11 cellular contexts compared by ENCODE assay signal in the genomic region with DNA sequence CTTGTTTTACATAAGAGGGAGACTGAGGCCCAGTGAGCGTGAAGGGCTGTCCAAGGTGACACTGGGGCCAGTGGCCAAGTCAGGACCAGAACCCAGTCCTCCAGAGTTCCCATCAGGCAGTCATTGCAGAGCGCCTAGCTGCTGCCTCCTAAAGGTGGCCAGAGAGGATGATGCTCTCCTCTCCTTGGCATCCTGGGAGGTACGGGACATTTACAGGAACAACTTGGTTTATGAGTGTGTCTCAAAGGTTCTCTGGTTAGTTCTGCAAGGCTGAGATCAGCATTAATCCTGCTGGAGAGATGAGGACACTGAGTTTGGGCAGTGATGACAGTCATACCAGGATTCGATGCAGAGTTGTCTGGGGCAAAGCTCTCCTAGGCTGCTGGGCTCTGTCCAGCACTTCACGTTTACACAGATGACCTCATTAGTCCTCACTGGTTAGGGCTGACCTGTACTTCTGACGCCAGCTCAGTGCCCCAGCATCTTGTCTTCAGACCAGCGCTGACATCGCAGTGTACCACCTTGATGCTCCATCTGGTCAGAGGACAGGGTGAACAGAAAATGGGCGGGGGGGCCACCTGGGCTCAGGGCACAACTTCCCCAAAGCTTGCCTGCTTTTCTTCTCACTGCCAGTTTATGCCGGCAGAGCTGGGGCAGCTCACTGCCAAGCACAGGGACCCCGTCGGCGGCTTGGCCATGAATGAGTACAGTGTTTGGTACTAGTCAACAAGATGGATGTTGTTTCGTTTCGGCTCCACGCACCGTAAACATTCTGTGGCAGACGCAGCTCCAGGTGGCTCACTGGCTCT.
DNase-seq lines count a peak whose midpoint lies in the region; ATAC-seq and TF ChIP-seq lines count a peak whose summit lies in the region.
"Had no signal": no experiment of that assay in that cellular context is flagged by ENCODE, and none has a peak within 500 bp of the region (broad histone marks: within the 10 kb centered on the region; RNA-seq: fewer than 3 reads in every experiment).

No MANE protein-coding gene starts in this region.

- H3K4me3 ChIP-seq in LNCaP clone FGC (ENCODE audit: low read depth, low read length) = no peak overlapping the region
- H3K4me3 ChIP-seq in mucosa of descending colon = no peak overlapping the region

- H3K27ac ChIP-seq in cingulate gyrus (ENCODE audit: low read depth, low read length) = peak overlapping the region; percentile 2
- H3K27ac ChIP-seq: KMS-11 had no signal

- TF ChIP-seq CTCF in LNCaP clone FGC (IDR thresholded peaks at IDR 0.05; ENCODE audit: control insufficient read depth, extremely low read depth, insufficient read depth) (no peak), mucosa of descending colon (IDR thresholded peaks at IDR 0.05) (no peak), GM10266 (IDR thresholded peaks at IDR 0.05; ENCODE audit: control insufficient read depth, insufficient read depth, low read depth, missing control alignments) (no peak)

- H3K36me3 ChIP-seq in mucosa of descending colon (ENCODE audit: low read depth) = no peaks in the 10 kb centered on the region

- intact Hi-C loops in mucosa of descending colon (cut with DNase I, micrococcal nuclease) = no loop called here

- H3K9me3 ChIP-seq in mucosa of descending colon = no peaks in the 10 kb centered on the region

- peak; percentile 25 for ATAC-seq in mucosa of descending colon
- ATAC-seq in GM18861 (IDR thresholded peaks at IDR 0.05; ENCODE audit: unreplicated experiment) = no peak
- no peak for ATAC-seq in HG02970 (IDR thresholded peaks at IDR 0.05; ENCODE audit: low FRiP score, unreplicated experiment)

- no peaks in the 10 kb centered on the region for H3K4me1 ChIP-seq in mucosa of descending colon (ENCODE audit: low read depth)

- DNase-seq in Ammon's horn (ENCODE audit: low spot score) (peak; percentile 67), LNCaP clone FGC (ENCODE audit: low read depth) (peak; percentile 14), mucosa of descending colon (peak in 1 of 3 donors; percentile 35), GM10266 (ENCODE audit: extremely low spot score) (no peak), HUDEP-2 (lab: John Stamatoyannopoulos, UW; ENCODE audit: unreplicated experiment in 76 of 76) (no peak)
- DNase-seq: NCI-H526 treated with DMSO at 0.1 percent for 48 hours; stimulated activated naive CD4-positive, alpha-beta T cell had no signal

Comparison
In these comparisons a context has a peak if more than half of its experiments do, and no peak if none do; other contexts are left out.
1. DNase-seq: peak in Ammon's horn (single experiment) and LNCaP clone FGC (single experiment); none in GM10266 (single experiment) and HUDEP-2 (0 of 76).